In the genomic region with DNA sequence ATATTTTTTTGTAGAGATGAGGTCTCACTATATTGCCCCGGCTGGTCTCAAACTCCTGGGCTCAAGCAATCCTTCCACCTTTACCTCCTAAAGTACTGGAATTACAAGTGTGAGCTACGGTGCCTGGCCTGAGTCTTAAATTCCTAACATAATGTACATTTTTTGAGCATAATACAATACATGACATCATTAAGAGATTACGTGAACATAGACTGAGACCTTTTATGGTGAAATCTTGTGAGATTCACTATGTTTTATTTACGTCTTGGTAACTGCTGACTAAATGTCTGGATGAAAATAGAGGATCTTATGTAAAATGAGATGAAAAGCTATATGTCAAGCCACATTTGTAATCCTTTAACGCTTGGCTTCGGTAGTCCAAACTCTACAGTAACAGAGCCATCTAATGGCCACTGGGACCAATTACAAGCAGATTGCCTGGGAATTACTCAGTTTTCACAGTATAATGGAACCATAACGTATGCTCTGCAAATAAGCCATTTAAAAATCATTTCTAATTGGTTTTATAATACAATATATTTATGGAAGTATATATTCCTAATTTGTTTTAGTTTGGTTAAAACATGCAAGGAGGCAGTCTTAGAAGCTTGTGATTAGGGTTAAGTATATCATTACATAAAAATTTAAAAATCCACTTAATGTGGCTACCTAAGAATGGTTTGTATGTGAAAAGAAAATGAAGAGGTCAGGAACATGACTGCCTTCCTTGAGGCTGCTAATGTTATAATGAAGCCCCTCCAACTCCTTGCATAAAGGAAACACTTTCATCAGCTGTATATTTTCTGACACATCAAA, we compare ENCODE assay signal across 8 cellular contexts. TPM values are rescaled to one million over a fixed set of nuclear protein-coding genes. Genes with fewer than 3 reads are reported as not detected.
DNase-seq lines count a peak whose midpoint lies in the region; ATAC-seq and TF ChIP-seq lines count a peak whose summit lies in the region.

No MANE protein-coding gene starts in this region.

- no peak overlapping the region for H3K27ac ChIP-seq in HL-60 (replicated peaks)
- H3K27ac ChIP-seq in heart right ventricle: peak overlapping the region in 4 of 10 donors; percentile 5 to 49 (median 12)
- H3K27ac ChIP-seq in psoas muscle: no peak overlapping the region

- TF ChIP-seq CTCF in HL-60 (IDR thresholded peaks at IDR 0.05; ENCODE audit: insufficient read depth, low read length): peak; percentile 49
- TF ChIP-seq CTCF in heart right ventricle (IDR thresholded peaks at IDR 0.05): peak; percentile 55 to 93 (median 84)
- TF ChIP-seq CTCF in psoas muscle (IDR thresholded peaks at IDR 0.05): peak; percentile 87

- 23 to 29% methylated on average over 7 of the region's 7 CpGs for WGBS in heart right ventricle, 2 donors
- 18 to 20% (median 19%) methylated on average over 7 of the region's 7 CpGs for WGBS in psoas muscle, 3 donors

- H3K9me3 ChIP-seq in heart right ventricle: peaks cover 0 to 2% (median 0%) of the 10 kb centered on the region in 11 donors
- no peaks in the 10 kb centered on the region for H3K9me3 ChIP-seq in psoas muscle

- intact Hi-C loops in heart right ventricle (cut with DNase I) (loop anchor here in 9 of 10 donors (1.0 to 10.0 kb wide), 6 partner anchors 79 to 151 kb away; no protein-coding TSS in a partner anchor), psoas muscle (cut with DNase I) (loop anchor here (1.0 to 2.0 kb wide), 2 partner anchors 85 to 86 kb away; no protein-coding TSS in a partner anchor)

- H3K4me1 ChIP-seq in heart right ventricle: peaks cover 0 to 18% (median 6%) of the 10 kb centered on the region in 9 donors
- no peaks in the 10 kb centered on the region for H3K4me1 ChIP-seq in psoas muscle

- DNase-seq in DMS53 treated with DMSO at 0.1 percent for 48 hours (lab: John Stamatoyannopoulos, UW; ENCODE audit: unreplicated experiment) (peak; percentile 74), HL-60 (ENCODE audit: low read depth in 1 of 2, low spot score in 1 of 2) (peak; percentile 34 to 39), NCI-H774 (lab: John Stamatoyannopoulos, UW) (peak; percentile 67), amniotic epithelial cell (ENCODE audit: low read depth) (peak; percentile 96), heart right ventricle (peak in 1 of 2 donors; percentile 33), psoas muscle (no peak)

- peaks cover 9% of the 10 kb centered on the region for H3K27me3 ChIP-seq in HL-60 (ENCODE audit: insufficient read depth, poor library complexity, severe bottlenecking)
- H3K27me3 ChIP-seq in heart right ventricle: no peaks in the 10 kb centered on the region
- H3K27me3 ChIP-seq in psoas muscle (ENCODE audit: insufficient read depth in 3 of 3, low read length in 2 of 3): no peaks in the 10 kb centered on the region

- H3K4me3 ChIP-seq in HL-60 (replicated peaks; ENCODE audit: insufficient read depth, low read length) (no peak overlapping the region), heart right ventricle (no peak overlapping the region), psoas muscle (no peak overlapping the region)

- ATAC-seq in heart right ventricle: peak in 7 of 8 donors; percentile 58 to 88 (median 83)
- ATAC-seq in psoas muscle: peak; percentile 74 to 88 (median 78)
- ATAC-seq in HG03108 (IDR thresholded peaks at IDR 0.05; ENCODE audit: unreplicated experiment): no peak
- ATAC-seq in GM19463 (IDR thresholded peaks at IDR 0.05; ENCODE audit: unreplicated experiment): no peak

- H3K36me3 ChIP-seq in heart right ventricle: peaks cover 0 to 15% (median 0%) of the 10 kb centered on the region in 9 donors
- no peaks in the 10 kb centered on the region for H3K36me3 ChIP-seq in psoas muscle (ENCODE audit: insufficient read depth in 1 of 2, low read depth in 1 of 2)

RNA-seq across cellular contexts. Expression of a gene that starts 8.1 kb away (rescaled TPM):
- total RNA-seq in heart right ventricle (1 to 10 TPM in 9 of 10 donors, under 1 TPM in 1; 0.92 to 3.8 (median 2.1) TPM), psoas muscle (1 to 10 TPM in 1 of 4 donors, under 1 TPM in 3; 0.37 to 2.2 (median 0.83) TPM)
- polyA plus RNA-seq in heart right ventricle (1 to 10 TPM in 1 of 2 donors, under 1 TPM in 1; 0.32 to 2.9 TPM), psoas muscle (under 1 TPM; 0.32 to 0.77 (median 0.55) TPM)

Comparison
In these comparisons a context has a peak if more than half of its experiments do, and no peak if none do; other contexts are left out.
1. DNase-seq: peak in DMS53 treated with DMSO at 0.1 percent for 48 hours (single experiment), HL-60 (2 of 2), NCI-H774 (single experiment) and amniotic epithelial cell (single experiment); none in psoas muscle (0 of 2).
2. ATAC-seq: peak in heart right ventricle (7 of 8) and psoas muscle (4 of 4); none in HG03108 (single experiment) and GM19463 (single experiment).
3. Peak in every context shown above with its lines, with median percentiles within 50 percentile points of each other: CTCF ChIP-seq.